11 cellular contexts compared by ENCODE assay signal in the genomic region with DNA sequence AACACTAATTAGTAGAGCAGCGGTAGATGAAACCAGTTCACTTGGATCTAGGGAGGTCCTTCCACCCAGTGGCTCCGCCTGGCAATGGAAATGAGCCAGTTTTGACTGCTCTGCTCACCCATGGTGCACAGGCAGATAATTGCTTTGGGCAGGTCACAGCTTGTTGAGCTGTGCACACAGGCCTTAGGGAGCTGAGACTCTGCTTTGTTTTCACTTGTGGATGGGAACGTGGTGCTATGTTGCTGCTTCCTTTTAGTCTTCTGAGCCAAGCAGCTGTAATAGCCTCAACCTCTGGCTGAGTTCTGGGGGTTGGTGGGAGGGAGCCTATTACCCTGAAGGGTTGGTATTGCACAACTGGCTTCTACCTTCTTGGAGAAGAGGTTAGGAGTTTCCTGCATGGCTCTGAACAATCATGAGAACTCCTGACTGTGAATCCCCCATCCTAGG.
DNase-seq lines count a peak whose midpoint lies in the region; ATAC-seq and TF ChIP-seq lines count a peak whose summit lies in the region.
"Had no signal": no experiment of that assay in that cellular context is flagged by ENCODE, and none has a peak within 500 bp of the region (broad histone marks: within the 10 kb centered on the region; RNA-seq: fewer than 3 reads in every experiment).

No MANE protein-coding gene starts in this region.

- H3K9me3 ChIP-seq in BE2C (no peaks in the 10 kb centered on the region), left ventricle myocardium inferior (replicated peaks) (no peaks in the 10 kb centered on the region)
- H3K9me3 ChIP-seq: neutrophil, tibial nerve had no signal

- no peaks in the 10 kb centered on the region for H3K4me1 ChIP-seq in BE2C
- peaks cover 43% of the 10 kb centered on the region for H3K4me1 ChIP-seq in left ventricle myocardium inferior

- H3K4me3 ChIP-seq in BE2C (ENCODE audit: low read depth, low read length): no peak overlapping the region
- no peak overlapping the region for H3K4me3 ChIP-seq in left ventricle myocardium inferior
- H3K4me3 ChIP-seq: tibial nerve had no signal

- no peak for ATAC-seq in HG02610 (IDR thresholded peaks at IDR 0.05; ENCODE audit: unreplicated experiment)
- ATAC-seq: PC-3 had no signal

- TF ChIP-seq CTCF in BE2C (IDR thresholded peaks at IDR 0.05; ENCODE audit: low read depth, low read length) (no peak), left ventricle myocardium inferior (IDR thresholded peaks at IDR 0.05; ENCODE audit: borderline replicate concordance) (no peak)

- intact Hi-C loops in left ventricle myocardium inferior (cut with micrococcal nuclease): no loop called here

- no peaks in the 10 kb centered on the region for H3K36me3 ChIP-seq in BE2C
- H3K36me3 ChIP-seq in left ventricle myocardium inferior: no peaks in the 10 kb centered on the region
- H3K36me3 ChIP-seq: neutrophil, tibial nerve had no signal

- DNase-seq in BE2C (peak; percentile 33), NCI-H1694 (lab: John Stamatoyannopoulos, UW) (peak; percentile 71), SHP77 (lab: John Stamatoyannopoulos, UW) (peak; percentile 89 to 93), left ventricle myocardium inferior (no peak), iPS-NIHi7 (ENCODE audit: extremely low spot score) (no peak), SIG-M5 treated with dmso at 0.1 percent for 504 hours (lab: John Stamatoyannopoulos, UW; ENCODE audit: unreplicated experiment) (no peak)
- DNase-seq in activated effector memory CD4-positive, alpha-beta T cell treated with Interleukin-2 at 50 U/mL for 16 hours: no peak
- DNase-seq: PC-3 had no signal

- H3K27ac ChIP-seq in left ventricle myocardium inferior (replicated peaks): peak overlapping the region; percentile 79
- H3K27ac ChIP-seq: neutrophil, tibial nerve had no signal

- H3K27me3 ChIP-seq in BE2C (no peaks in the 10 kb centered on the region), left ventricle myocardium inferior (ENCODE audit: low read depth) (no peaks in the 10 kb centered on the region)
- H3K27me3 ChIP-seq: neutrophil, tibial nerve had no signal

Comparison
In these comparisons a context has a peak if more than half of its experiments do, and no peak if none do; other contexts are left out.
1. DNase-seq: peak in BE2C (single experiment), NCI-H1694 (single experiment) and SHP77 (2 of 2); none in left ventricle myocardium inferior (single experiment), iPS-NIHi7 (single experiment), activated effector memory CD4-positive, alpha-beta T cell treated with Interleukin-2 at 50 U/mL for 16 hours (single experiment) and SIG-M5 treated with dmso at 0.1 percent for 504 hours (single experiment).